10 cellular contexts compared by ENCODE assay signal in the genomic region with DNA sequence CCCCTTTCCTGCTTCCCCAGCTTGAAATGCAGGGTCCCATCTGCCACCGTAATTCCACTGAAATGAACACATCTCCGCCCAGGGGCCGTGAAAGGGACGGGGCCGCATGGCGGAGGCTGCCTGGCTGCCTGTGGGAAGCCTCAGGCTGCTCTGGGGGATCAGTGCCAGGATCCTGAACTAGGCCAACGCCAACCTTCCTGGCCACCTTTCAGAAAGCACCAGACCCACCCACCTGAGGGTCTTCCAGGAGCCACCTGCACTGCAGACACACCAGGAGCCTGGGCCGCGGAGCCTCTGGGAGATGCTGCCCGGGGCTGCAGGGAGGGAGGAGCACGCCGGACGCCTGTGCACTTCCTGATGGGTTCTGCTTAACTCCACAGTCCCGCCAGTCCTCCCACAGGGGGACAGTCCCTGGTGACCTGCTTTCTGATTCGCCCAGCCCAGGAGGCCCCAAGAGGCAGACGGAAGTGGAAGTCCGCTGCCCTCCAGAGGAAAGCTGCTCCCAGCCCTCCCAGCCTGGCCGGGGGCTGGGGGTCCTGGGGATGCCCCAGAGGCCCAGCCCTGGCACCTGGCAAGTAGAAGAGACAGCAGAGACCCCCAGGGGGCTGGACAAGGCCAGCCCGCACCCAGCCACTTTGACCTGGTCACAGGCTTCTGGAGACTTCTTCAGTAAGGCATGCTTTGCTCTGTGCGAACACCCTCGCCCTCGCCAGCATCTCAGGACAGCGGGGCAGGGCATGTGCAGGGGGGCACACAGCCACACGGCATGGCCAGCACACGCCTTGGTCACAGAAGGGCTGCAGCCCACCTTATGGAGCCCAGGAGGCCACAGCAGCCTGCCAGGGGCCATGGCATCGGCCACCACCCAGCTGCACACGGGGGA. TPM values are rescaled to one million over a fixed set of nuclear protein-coding genes. Genes with fewer than 3 reads are reported as not detected.
DNase-seq lines count a peak whose midpoint lies in the region; ATAC-seq, FAIRE-seq and TF ChIP-seq lines count a peak whose summit lies in the region.
"Had no signal": no experiment of that assay in that cellular context is flagged by ENCODE, and none has a peak within 500 bp of the region (broad histone marks: within the 10 kb centered on the region; RNA-seq: fewer than 3 reads in every experiment).

A gene with protein sequence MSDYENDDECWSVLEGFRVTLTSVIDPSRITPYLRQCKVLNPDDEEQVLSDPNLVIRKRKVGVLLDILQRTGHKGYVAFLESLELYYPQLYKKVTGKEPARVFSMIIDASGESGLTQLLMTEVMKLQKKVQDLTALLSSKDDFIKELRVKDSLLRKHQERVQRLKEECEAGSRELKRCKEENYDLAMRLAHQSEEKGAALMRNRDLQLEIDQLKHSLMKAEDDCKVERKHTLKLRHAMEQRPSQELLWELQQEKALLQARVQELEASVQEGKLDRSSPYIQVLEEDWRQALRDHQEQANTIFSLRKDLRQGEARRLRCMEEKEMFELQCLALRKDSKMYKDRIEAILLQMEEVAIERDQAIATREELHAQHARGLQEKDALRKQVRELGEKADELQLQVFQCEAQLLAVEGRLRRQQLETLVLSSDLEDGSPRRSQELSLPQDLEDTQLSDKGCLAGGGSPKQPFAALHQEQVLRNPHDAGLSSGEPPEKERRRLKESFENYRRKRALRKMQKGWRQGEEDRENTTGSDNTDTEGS (minus strand): TSS at position 370 of the 883 bp plus-strand sequence. CDS start 1,591 bp downstream, outside the sequence.

- ATAC-seq in psoas muscle (peak in 1 of 4 donors; percentile 41), HG03520 (IDR thresholded peaks at IDR 0.05; ENCODE audit: unreplicated experiment) (no peak)

- H4K20me1 ChIP-seq in PC-9 (ENCODE audit: insufficient read depth) (no peaks in the 10 kb centered on the region), fibroblast of lung (ENCODE audit: control insufficient read depth, extremely low read depth, insufficient read depth, low read length) (no peaks in the 10 kb centered on the region)

- POLR2A ChIA-PET in PC-9 (lab: Charles Lee; ENCODE audit: unreplicated experiment), result interaction anchor here (0.6 to 0.8 kb wide), 3 partner anchors 10 to 98 kb away, joined by 3 to 12 read pairs (median 7); a partner anchor contains a TSS

- peak; percentile 72 for DNase-seq in GF-D8 (lab: John Stamatoyannopoulos, UW)
- peak in 1 of 2 experiments; percentile 57 for DNase-seq in PC-9
- DNase-seq in fibroblast of lung (ENCODE audit: low read depth in 2 of 2), result no peak
- DNase-seq in psoas muscle, result no peak
- DNase-seq in H4 (ENCODE audit: low spot score), result no peak
- DNase-seq in HTR-8/SVneo (ENCODE audit: insufficient read length, low spot score), result no peak
- no peak for DNase-seq in prostate gland (ENCODE audit: low spot score)
- DNase-seq: effector CD8-positive, alpha-beta T cell had no signal

- BruUV-seq in PC-9 (replicated peaks; lab: Mats Ljungman, UMichigan), result TSS peak; percentile 33

- no peak within 1 kb of the TSS; the same call in 1 of the 2 replicates for H2AFZ ChIP-seq in PC-9
- peak within 1 kb of the TSS; percentile 4 for H2AFZ ChIP-seq in fibroblast of lung (ENCODE audit: low read length)

- WGBS in psoas muscle, 3 donors, result 69% methylated on average over 26 to 27 of the region's 27 CpGs
- 53% methylated on average over 24 of the region's 27 CpGs for WGBS in prostate gland

- H3K79me2 ChIP-seq in PC-9 (ENCODE audit: low read depth), result no peaks in the 10 kb centered on the region
- H3K79me2 ChIP-seq in fibroblast of lung (ENCODE audit: control insufficient read depth, insufficient read depth, low read length), result no peaks in the 10 kb centered on the region

- peaks cover 25% of the 10 kb centered on the region for H3K4me1 ChIP-seq in PC-9 (replicated peaks; ENCODE audit: insufficient read depth)
- H3K4me1 ChIP-seq in fibroblast of lung (ENCODE audit: control insufficient read depth, extremely low read depth, insufficient read depth, low read length), result peaks cover 18% of the 10 kb centered on the region
- no peaks in the 10 kb centered on the region for H3K4me1 ChIP-seq in psoas muscle
- H3K4me1 ChIP-seq in prostate gland (replicated peaks), result no peaks in the 10 kb centered on the region

- H3K27ac ChIP-seq in PC-9 (peak within 1 kb of the TSS; percentile 81), fibroblast of lung (ENCODE audit: insufficient read depth, low read length) (peak within 1 kb of the TSS; percentile 30), psoas muscle (no peak within 1 kb of the TSS), prostate gland (no peak within 1 kb of the TSS)
- H3K27ac ChIP-seq: SJSA1 had no signal

- H3F3A ChIP-seq in PC-9 (ENCODE audit: insufficient read depth, low read depth), result peaks cover 11% of the 10 kb centered on the region; the same call in 1 of the 2 replicates

- peak within 1 kb of the TSS; percentile 78 for H3K4me2 ChIP-seq in PC-9
- H3K4me2 ChIP-seq in fibroblast of lung (ENCODE audit: extremely low read depth, insufficient read depth, low read length), result peak within 1 kb of the TSS; percentile 48

- peak within 1 kb of the TSS; percentile 48 for H3K9ac ChIP-seq in fibroblast of lung (ENCODE audit: insufficient read depth, low read length)

- no peak for FAIRE-seq in HTR-8/SVneo (lab: Jason Lieb, UNC)

- TF ChIP-seq CTCF in PC-9 (conservative IDR thresholded peaks at IDR 0.05) (no peak), fibroblast of lung (conservative IDR thresholded peaks at IDR 0.05 in 1 of 2, IDR thresholded peaks at IDR 0.05 in 1 of 2; ENCODE audit: low read depth in 1 of 2, low read length in 2 of 2) (no peak), psoas muscle (IDR thresholded peaks at IDR 0.05) (no peak), prostate gland (IDR thresholded peaks at IDR 0.05) (no peak)

- no peaks in the 10 kb centered on the region for H3K36me3 ChIP-seq in PC-9 (ENCODE audit: low read depth)
- peaks cover 7% of the 10 kb centered on the region for H3K36me3 ChIP-seq in fibroblast of lung (ENCODE audit: control insufficient read depth, insufficient read depth, low read length)
- peaks cover 0 to 8% of the 10 kb centered on the region in 2 donors for H3K36me3 ChIP-seq in psoas muscle (ENCODE audit: insufficient read depth in 1 of 2, low read depth in 1 of 2)
- no peaks in the 10 kb centered on the region for H3K36me3 ChIP-seq in prostate gland

- no peaks in the 10 kb centered on the region for H3K9me2 ChIP-seq in PC-9 (ENCODE audit: insufficient read depth)

- CTCF ChIA-PET in PC-9 (lab: Charles Lee), result interaction anchor here (1.4 kb wide), 1 partner anchor 11 kb away, joined by 5 read pairs; no protein-coding TSS in a partner anchor

- H3K27me3 ChIP-seq in PC-9 (ENCODE audit: insufficient read depth, low read depth) (no peaks in the 10 kb centered on the region), fibroblast of lung (ENCODE audit: control insufficient read depth, insufficient read depth, low read length) (no peaks in the 10 kb centered on the region), psoas muscle (ENCODE audit: insufficient read depth in 3 of 3, low read length in 2 of 3) (peaks cover 0 to 6% (median 0%) of the 10 kb centered on the region in 3 donors), prostate gland (replicated peaks; ENCODE audit: insufficient read depth) (no peaks in the 10 kb centered on the region)
- H3K27me3 ChIP-seq: SJSA1 had no signal

- intact Hi-C loops in PC-9 (cut with micrococcal nuclease; ENCODE audit: unreplicated experiment) (loop anchor here (2.0 to 5.0 kb wide), 2 partner anchors 35 to 61 kb away; no protein-coding TSS in a partner anchor), psoas muscle (cut with DNase I) (no loop called here), prostate gland (cut with DNase I) (no loop called here)

- no peak for TF ChIP-seq POLR2A in prostate gland (IDR thresholded peaks at IDR 0.05)

- H3K4me3 ChIP-seq in PC-9 (peak within 1 kb of the TSS; percentile 38; the same call in 1 of the 2 replicates), fibroblast of lung (replicated peaks in 1 of 4; ENCODE audit: control extremely low read depth in 1 of 4, insufficient read depth in 1 of 4, low read depth in 3 of 4, low read length in 4 of 4) (no peak within 1 kb of the TSS), psoas muscle (peak within 1 kb of the TSS; percentile 22), prostate gland (no peak within 1 kb of the TSS)
- H3K4me3 ChIP-seq: SJSA1 had no signal

- H3K9me3 ChIP-seq in PC-9 (ENCODE audit: insufficient read depth, low read depth) (no peaks in the 10 kb centered on the region), fibroblast of lung (ENCODE audit: control insufficient read depth, insufficient read depth, low read depth, low read length) (no peaks in the 10 kb centered on the region), psoas muscle (no peaks in the 10 kb centered on the region), prostate gland (no peaks in the 10 kb centered on the region)
- H3K9me3 ChIP-seq: SJSA1 had no signal

RNA-seq across cellular contexts. Expression of the gene that starts here (rescaled TPM):
- 13.6 and 14.0 TPM in 2 replicates for total RNA-seq in PC-9 (2021)
- 1.0 and 3.3 TPM in 2 replicates for total RNA-seq in fibroblast of lung
- 0.16 and 0.69 TPM in 2 replicates for polyA plus RNA-seq in fibroblast of lung
- polyA plus RNA-seq in fibroblast of lung (2012), result 0.75 and 1.6 TPM in 2 replicates
- 0.11 and 1.1 TPM in 2 replicates for polyA minus RNA-seq in fibroblast of lung (ENCODE audit: low replicate concordance)
- 1 to 10 TPM in 1 of 4 donors, under 1 TPM in 3; 0.26 to 1.1 (median 0.71) TPM for total RNA-seq in psoas muscle
- polyA plus RNA-seq in psoas muscle, result under 1 TPM; 0.39 to 0.56 (median 0.51) TPM
- 0.17 and 0.18 TPM in 2 replicates for total RNA-seq in H4 (2014; rRNA removed; shearing (Covaris generic))
- 1 to 10 TPM; 1.5 to 3.4 TPM for total RNA-seq in prostate gland

Comparison
In these comparisons a context has a peak if more than half of its experiments do, and no peak if none do; other contexts are left out.
1. H3K27ac ChIP-seq: peak in PC-9 (single experiment) and fibroblast of lung (single experiment); none in psoas muscle (single experiment) and prostate gland (0 of 2).
2. H3K4me3 ChIP-seq: peak in PC-9 (single experiment) and psoas muscle (single experiment); none in fibroblast of lung (0 of 4) and prostate gland (0 of 2).